In the genomic region with DNA sequence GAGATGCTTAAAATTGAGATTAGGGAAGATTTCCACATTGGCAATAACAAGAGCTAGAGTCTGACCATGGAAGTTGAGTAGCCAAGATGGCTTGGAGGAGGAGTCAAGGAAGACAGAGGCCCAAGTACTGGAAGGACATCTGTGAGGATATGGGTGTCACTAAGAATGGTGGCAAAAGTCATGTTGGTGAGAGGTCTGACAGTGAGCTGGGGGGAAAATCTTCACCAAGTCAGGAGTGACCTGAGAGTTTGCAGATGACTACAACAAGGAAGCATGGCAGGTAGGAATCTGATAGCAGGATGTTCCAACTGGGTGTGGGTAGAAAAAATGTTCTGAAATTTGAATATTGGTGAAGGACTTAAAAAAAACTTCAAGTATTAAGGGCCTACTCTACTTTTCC, we compare ENCODE assay signal across 21 cellular contexts.
DNase-seq lines count a peak whose midpoint lies in the region; ATAC-seq, FAIRE-seq and TF ChIP-seq lines count a peak whose summit lies in the region.
"Had no signal": no experiment of that assay in that cellular context is flagged by ENCODE, and none has a peak within 500 bp of the region (broad histone marks: within the 10 kb centered on the region; RNA-seq: fewer than 3 reads in every experiment).

No MANE protein-coding gene starts in this region.

- H3K4me1 ChIP-seq in IMR-90 (ENCODE audit: control insufficient read depth, insufficient read depth, low read length) (peaks cover 3% of the 10 kb centered on the region), H1 (replicated peaks in 1 of 4; ENCODE audit: control insufficient read depth in 3 of 4, insufficient read depth in 4 of 4, low read length in 3 of 4) (peaks cover 0 to 10% (median 2%) of the 10 kb centered on the region in 4 experiments; a peak in 3 of 7 replicates), mesendoderm (ENCODE audit: control insufficient read depth, low read depth, low read length) (no peaks in the 10 kb centered on the region), testis (no peaks in the 10 kb centered on the region)
- H3K4me1 ChIP-seq: A549 had no signal

- H3K27ac Mint-ChIP-seq in activated naive CD8-positive, alpha-beta T cell treated with anti-CD3 and anti-CD28 coated beads, Interleukin-2, amount 50 U/mL, for 24 hours = no peak overlapping the region
- H3K27ac Mint-ChIP-seq: CD14-positive monocyte; CD4-positive, alpha-beta memory T cell; CD4-positive, CD25-positive, alpha-beta regulatory T cell; CD8-positive, alpha-beta memory T cell had no signal

- H3K18ac ChIP-seq in IMR-90 (ENCODE audit: low read depth, low read length) = no peak overlapping the region
- H3K18ac ChIP-seq in H1 (ENCODE audit: extremely low read depth, low read length) = no peak overlapping the region
- no peak overlapping the region for H3K18ac ChIP-seq in mesendoderm (ENCODE audit: low read length)

- H3K9me3 ChIP-seq in IMR-90 (ENCODE audit: control insufficient read depth, insufficient read depth, low read length) (no peaks in the 10 kb centered on the region), H1 (ENCODE audit: insufficient read depth in 2 of 2, low read depth in 1 of 2, low read length in 1 of 2) (peaks cover 0 to 5% of the 10 kb centered on the region in 2 experiments; a peak in 1 of 4 replicates), testis (no peaks in the 10 kb centered on the region)
- H3K9me3 ChIP-seq: A549, BE2C had no signal

- H2BK12ac ChIP-seq in H1 (ENCODE audit: low read depth, low read length) = 0 out of 2 replicates have a peak overlapping the region, but pooled peaks have one; percentile 29

- peak overlapping the region; percentile 40; the same call in 1 of the 2 replicates for H3K4ac ChIP-seq in IMR-90 (ENCODE audit: low read depth, low read length)
- no peak overlapping the region for H3K4ac ChIP-seq in H1 (replicated peaks; ENCODE audit: insufficient read length, low read depth, low read length)
- H3K4ac ChIP-seq in mesendoderm (ENCODE audit: low read depth, low read length) = peak overlapping the region; percentile 4

- no peaks in the 10 kb centered on the region for H3K4me1 Mint-ChIP-seq in activated naive CD8-positive, alpha-beta T cell treated with anti-CD3 and anti-CD28 coated beads, Interleukin-2, amount 50 U/mL, for 24 hours
- H3K4me1 Mint-ChIP-seq: CD14-positive monocyte; CD4-positive, alpha-beta memory T cell; CD4-positive, CD25-positive, alpha-beta regulatory T cell; CD8-positive, alpha-beta memory T cell had no signal

- no peak overlapping the region for H3K27ac ChIP-seq in IMR-90 (ENCODE audit: insufficient read depth, low read length)
- H3K27ac ChIP-seq in H1 (ENCODE audit: low read depth, low read length) = no peak overlapping the region
- H3K27ac ChIP-seq in mesendoderm (ENCODE audit: low read depth, low read length) = no peak overlapping the region
- no peak overlapping the region for H3K27ac ChIP-seq in testis
- H3K27ac ChIP-seq: 22Rv1, A549, BLaER1 had no signal

- no peaks in the 10 kb centered on the region for H3K9me3 Mint-ChIP-seq in activated naive CD8-positive, alpha-beta T cell treated with anti-CD3 and anti-CD28 coated beads, Interleukin-2, amount 50 U/mL, for 24 hours
- H3K9me3 Mint-ChIP-seq: CD14-positive monocyte had no signal

- H3K14ac ChIP-seq in IMR-90 (replicated peaks; ENCODE audit: low read depth, low read length) = no peak overlapping the region
- no peak overlapping the region for H3K14ac ChIP-seq in H1 (ENCODE audit: insufficient read length)

- no peak overlapping the region for H3K56ac ChIP-seq in IMR-90 (ENCODE audit: extremely low read depth, insufficient read depth, low read length)
- H3K56ac ChIP-seq in H1 (replicated peaks; ENCODE audit: insufficient read length, low read depth, low read length) = no peak overlapping the region
- H3K56ac ChIP-seq in mesendoderm (ENCODE audit: low read length) = no peak overlapping the region

- no peak overlapping the region for H2AFZ ChIP-seq in IMR-90 (replicated peaks; ENCODE audit: low read length, poor library complexity)
- H2AFZ ChIP-seq in H1 (ENCODE audit: low read length) = no peak overlapping the region

- no peak for FAIRE-seq in H1 (lab: Jason Lieb, UNC)
- FAIRE-seq: A549, G401.6, GM12891, GM19239 had no signal

- TF ChIP-seq CTCF in IMR-90 (conservative IDR thresholded peaks at IDR 0.05; ENCODE audit: low read depth, low read length) (no peak), H1 (IDR thresholded peaks at IDR 0.05; ENCODE audit: control extremely low read depth in 1 of 3, insufficient read depth in 1 of 3, low read depth in 1 of 3, low read length in 3 of 3) (no peak), testis (IDR thresholded peaks at IDR 0.05) (no peak)

- H4K5ac ChIP-seq in IMR-90 (ENCODE audit: low read depth, low read length) (no peak overlapping the region), H1 (ENCODE audit: insufficient read length, low read depth, low read length) (no peak overlapping the region), mesendoderm (ENCODE audit: low read length) (no peak overlapping the region)

- POLR2A ChIA-PET in IMR-90 (lab: Charles Lee; ENCODE audit: unreplicated experiment) = interaction anchor here (0.6 kb wide), 1 partner anchor 440 kb away, joined by 3 read pairs; no protein-coding TSS in a partner anchor
- POLR2A ChIA-PET in H1 (lab: Charles Lee; ENCODE audit: partially characterized antibody) = no interaction called here

- H2BK15ac ChIP-seq in IMR-90 (ENCODE audit: low read depth, low read length) (peak overlapping the region; percentile 85; the same call in 1 of the 3 replicates), H1 (ENCODE audit: low read length) (no peak overlapping the region), mesendoderm (replicated peaks; ENCODE audit: low read depth) (no peak overlapping the region)

- BruUV-seq in IMR-90 (replicated peaks; lab: Mats Ljungman, UMichigan) = no TSS peak

- intact Hi-C loops in IMR-90 (cut with micrococcal nuclease) = no loop called here
- intact Hi-C loops in testis (cut with DNase I; ENCODE audit: low total_unique reads) = no loop called here

- in situ Hi-C loops in IMR-90 (cut with MboI; ENCODE audit: low sequenced_read_pairs) = no loop called here

- TF ChIP-seq RAD21 in IMR-90 (IDR thresholded peaks at IDR 0.05; ENCODE audit: low read length) (no peak), H1 (IDR thresholded peaks at IDR 0.05 in 1 of 2, conservative IDR thresholded peaks at IDR 0.05 in 1 of 2; ENCODE audit: low read depth in 2 of 2, low read length in 2 of 2) (no peak)

- H3K27me3 Mint-ChIP-seq in activated naive CD8-positive, alpha-beta T cell treated with anti-CD3 and anti-CD28 coated beads, Interleukin-2, amount 50 U/mL, for 24 hours = peaks cover 2% of the 10 kb centered on the region

- H3K23me2 ChIP-seq in H1 (ENCODE audit: low read depth, low read length) = no peaks in the 10 kb centered on the region; the same call in 1 of the 2 replicates

- H3K9ac ChIP-seq in IMR-90 (ENCODE audit: low read depth, low read length) = no peak overlapping the region
- H3K9ac ChIP-seq in H1 (replicated peaks in 1 of 4; ENCODE audit: extremely low read depth in 1 of 4, low read depth in 3 of 4, low read length in 3 of 4) = no peak overlapping the region
- H3K9ac ChIP-seq in mesendoderm (ENCODE audit: low read length) = no peak overlapping the region
- H3K9ac ChIP-seq: BLaER1 had no signal

- H3K23ac ChIP-seq in IMR-90 (ENCODE audit: low read depth, low read length) = no peak overlapping the region
- H3K23ac ChIP-seq in H1 (ENCODE audit: insufficient read length) = no peak overlapping the region
- no peak overlapping the region for H3K23ac ChIP-seq in mesendoderm (ENCODE audit: low read length)

- H3K27me3 ChIP-seq in IMR-90 (ENCODE audit: control insufficient read depth, insufficient read depth, low read length) (no peaks in the 10 kb centered on the region), H1 (replicated peaks in 1 of 4; ENCODE audit: control insufficient read depth in 3 of 4, extremely low read depth in 1 of 4, insufficient read depth in 3 of 4, low read length in 3 of 4) (no peaks in the 10 kb centered on the region), mesendoderm (ENCODE audit: insufficient read depth, low read length, poor library complexity) (no peaks in the 10 kb centered on the region), testis (no peaks in the 10 kb centered on the region)
- H3K27me3 ChIP-seq: BE2C, BLaER1 had no signal

- no peak overlapping the region for H3K4me3 Mint-ChIP-seq in activated naive CD8-positive, alpha-beta T cell treated with anti-CD3 and anti-CD28 coated beads, Interleukin-2, amount 50 U/mL, for 24 hours
- H3K4me3 Mint-ChIP-seq: CD14-positive monocyte; CD4-positive, alpha-beta memory T cell; CD4-positive, CD25-positive, alpha-beta regulatory T cell; CD8-positive, alpha-beta memory T cell had no signal

- H2BK120ac ChIP-seq in IMR-90 (ENCODE audit: low read depth, low read length) (peak overlapping the region; percentile 15), H1 (replicated peaks; ENCODE audit: low read depth, low read length) (no peak overlapping the region), mesendoderm (ENCODE audit: low read depth, low read length) (no peak overlapping the region)

- CTCF ChIA-PET in IMR-90 (lab: Yijun Ruan, JAX) = interaction anchor here (0.6 kb wide), 1 partner anchor 9 kb away, joined by 4 read pairs; no protein-coding TSS in a partner anchor
- CTCF ChIA-PET in H1 (lab: Charles Lee; ENCODE audit: partially characterized antibody) = interaction anchor here (0.6 to 1.6 kb wide), 7 partner anchors 14 to 359 kb away, joined by 3 to 7 read pairs (median 3); no protein-coding TSS in a partner anchor

- H2BK5ac ChIP-seq in IMR-90 (ENCODE audit: low read depth, low read length, poor library complexity, severe bottlenecking) = no peak overlapping the region
- H2BK5ac ChIP-seq in H1 (ENCODE audit: low read depth, low read length) = no peak overlapping the region
- no peak overlapping the region for H2BK5ac ChIP-seq in mesendoderm (ENCODE audit: low read length)

- H3K79me1 ChIP-seq in IMR-90 (ENCODE audit: low read depth in 1 of 2, low read length in 2 of 2) (no peaks in the 10 kb centered on the region), H1 (ENCODE audit: low read depth, low read length) (no peaks in the 10 kb centered on the region), mesendoderm (ENCODE audit: low read length) (no peaks in the 10 kb centered on the region)

- no peaks in the 10 kb centered on the region for H3K36me3 ChIP-seq in IMR-90 (ENCODE audit: control insufficient read depth, insufficient read depth, low read length)
- no peaks in the 10 kb centered on the region for H3K36me3 ChIP-seq in H1 (ENCODE audit: control insufficient read depth in 2 of 4, insufficient read depth in 4 of 4, low read length in 3 of 4)
- no peaks in the 10 kb centered on the region for H3K36me3 ChIP-seq in mesendoderm (ENCODE audit: control insufficient read depth, insufficient read depth, low read length)
- H3K36me3 ChIP-seq in testis (ENCODE audit: low read depth, missing control alignments) = no peaks in the 10 kb centered on the region
- H3K36me3 ChIP-seq: BE2C, BLaER1 had no signal

- ATAC-seq in IMR-90 (ENCODE audit: low read depth) (no peak), GM19463 (IDR thresholded peaks at IDR 0.05; ENCODE audit: unreplicated experiment) (no peak)
- ATAC-seq in activated naive CD8-positive, alpha-beta T cell treated with anti-CD3 and anti-CD28 coated beads, Interleukin-2, amount 50 U/mL, for 24 hours = no peak
- ATAC-seq: A549 had no signal

- DNase-seq in IMR-90 (no peak), H1 (ENCODE audit: low read depth in 1 of 2, low spot score in 2 of 2) (no peak), mesendoderm (no peak), testis (no peak)
- no peak for DNase-seq in activated naive CD8-positive, alpha-beta T cell treated with anti-CD3 and anti-CD28 coated beads, Interleukin-2, amount 50 U/mL, for 24 hours
- DNase-seq: BE2C; C1 segment of cervical spinal cord; CD4-positive, alpha-beta memory T cell; CD4-positive, CD25-positive, alpha-beta regulatory T cell; CD8-positive, alpha-beta memory T cell; COR-L47; DMS79 treated with DMSO at 0.1 percent for 48 hours; GF-D8 had no signal

- TF ChIP-seq POLR2A in IMR-90 (IDR thresholded peaks at IDR 0.05; ENCODE audit: low read depth, low read length) (no peak), H1 (IDR thresholded peaks at IDR 0.05; ENCODE audit: control extremely low read depth in 1 of 2, low read depth in 2 of 2, low read length in 2 of 2) (no peak), testis (IDR thresholded peaks at IDR 0.05) (no peak)

- H3K36me3 Mint-ChIP-seq in activated naive CD8-positive, alpha-beta T cell treated with anti-CD3 and anti-CD28 coated beads, Interleukin-2, amount 50 U/mL, for 24 hours (ENCODE audit: low read depth) = no peaks in the 10 kb centered on the region
- H3K36me3 Mint-ChIP-seq: CD14-positive monocyte; CD4-positive, alpha-beta memory T cell; CD4-positive, CD25-positive, alpha-beta regulatory T cell; CD8-positive, alpha-beta memory T cell had no signal

- H2BK20ac ChIP-seq in IMR-90 (ENCODE audit: low read depth, low read length) (no peak overlapping the region), H1 (ENCODE audit: low read length) (no peak overlapping the region)

- H2AK5ac ChIP-seq in IMR-90 (ENCODE audit: low read depth, low read length) (no peak overlapping the region; the same call in 1 of the 2 replicates), H1 (ENCODE audit: low read depth, low read length) (no peak overlapping the region), mesendoderm (ENCODE audit: low read length) (no peak overlapping the region)

- H3K4me2 ChIP-seq in IMR-90 (ENCODE audit: low read depth, low read length) = no peak overlapping the region
- no peak overlapping the region for H3K4me2 ChIP-seq in H1 (ENCODE audit: insufficient read depth in 1 of 2, low read depth in 2 of 2, low read length in 2 of 2)
- no peak overlapping the region for H3K4me2 ChIP-seq in mesendoderm (ENCODE audit: low read length)
- H3K4me2 ChIP-seq: A549, BLaER1 had no signal

- no peak overlapping the region for H3K4me3 ChIP-seq in IMR-90 (ENCODE audit: insufficient read depth, low read depth, low read length)
- no peak overlapping the region for H3K4me3 ChIP-seq in H1 (ENCODE audit: extremely low read depth in 1 of 4, insufficient read depth in 2 of 4, low read depth in 3 of 4, low read length in 4 of 4)
- no peak overlapping the region for H3K4me3 ChIP-seq in mesendoderm (ENCODE audit: low read length)
- H3K4me3 ChIP-seq in testis = no peak overlapping the region
- H3K4me3 ChIP-seq: A549, BLaER1 had no signal

- H4K91ac ChIP-seq in IMR-90 (ENCODE audit: insufficient read depth, low read depth, low read length) (no peak overlapping the region; the same call in 1 of the 2 replicates), H1 (replicated peaks; ENCODE audit: insufficient read length, low read length) (no peak overlapping the region)

- peaks cover 3% of the 10 kb centered on the region; the same call in 1 of the 2 replicates for H3K9me1 ChIP-seq in IMR-90 (ENCODE audit: insufficient read depth, low read length)

- no peak overlapping the region for H2AK9ac ChIP-seq in IMR-90 (replicated peaks; ENCODE audit: low read depth, low read length, poor library complexity)

- no peak for TF ChIP-seq EP300 in H1 (IDR thresholded peaks at IDR 0.05; ENCODE audit: borderline replicate concordance in 1 of 2, low read depth in 2 of 2, low read length in 2 of 2)

- no peak overlapping the region for H4K8ac ChIP-seq in IMR-90 (ENCODE audit: low read depth in 2 of 2, low read length in 2 of 2)
- H4K8ac ChIP-seq in H1 (ENCODE audit: extremely low read depth, insufficient read depth, low read length) = no peak overlapping the region
- H4K8ac ChIP-seq in mesendoderm (ENCODE audit: low read depth, low read length) = no peak overlapping the region

- H4K20me1 ChIP-seq in IMR-90 (ENCODE audit: insufficient read depth, low read length) (no peaks in the 10 kb centered on the region), H1 (replicated peaks in 1 of 2; ENCODE audit: control insufficient read depth in 1 of 2, insufficient read depth in 2 of 2, low read length in 2 of 2) (no peaks in the 10 kb centered on the region)
- H4K20me1 ChIP-seq: BLaER1 had no signal

- H3K79me2 ChIP-seq in H1 (ENCODE audit: control insufficient read depth in 1 of 2, insufficient read depth in 2 of 2, low read length in 2 of 2) = no peaks in the 10 kb centered on the region
- H3K79me2 ChIP-seq in mesendoderm (ENCODE audit: control insufficient read depth, insufficient read depth, low read length) = no peaks in the 10 kb centered on the region

- dilution Hi-C loops in IMR-90 (cut with HindIII; ENCODE audit: low sequenced_read_pairs, unreplicated experiment) = no loop called here
